In the genomic region with DNA sequence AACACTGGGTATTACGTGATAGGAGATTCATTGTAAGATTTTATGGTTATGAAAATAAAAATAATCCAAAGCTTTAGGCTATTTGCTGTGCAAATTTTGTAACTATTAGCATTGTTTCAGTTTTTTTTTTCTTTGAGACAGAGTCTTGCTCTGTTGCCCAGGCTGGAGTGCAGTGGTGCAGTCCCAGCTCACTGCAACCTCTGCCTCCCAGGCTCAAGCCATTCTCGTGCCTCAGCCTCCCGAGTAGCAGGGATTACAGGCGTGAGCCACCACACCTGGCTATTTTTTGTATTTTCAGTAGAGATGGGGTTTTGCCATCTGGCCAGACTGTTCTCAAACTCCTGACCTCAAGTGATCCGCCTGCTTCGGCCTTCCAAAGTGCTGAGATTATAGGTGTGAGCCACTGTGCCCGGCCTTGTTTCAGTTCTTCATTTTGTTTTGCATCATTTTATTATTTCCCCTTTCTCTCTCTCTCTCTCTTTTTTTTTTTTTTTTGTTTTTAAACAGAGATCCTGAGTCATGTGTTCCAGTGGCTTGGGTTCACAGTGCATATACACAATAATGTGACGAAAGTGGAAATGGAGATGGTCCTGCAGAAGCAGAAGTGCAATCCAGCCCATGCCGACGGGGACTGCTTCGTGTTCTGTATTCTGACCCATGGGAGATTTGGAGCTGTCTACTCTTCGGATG, we compare ENCODE assay signal across 11 cellular contexts. TPM values are rescaled to one million over a fixed set of nuclear protein-coding genes. Genes with fewer than 3 reads are reported as not detected.
DNase-seq lines count a peak whose midpoint lies in the region; ATAC-seq, FAIRE-seq and TF ChIP-seq lines count a peak whose summit lies in the region.
"Had no signal": no experiment of that assay in that cellular context is flagged by ENCODE, and none has a peak within 500 bp of the region (broad histone marks: within the 10 kb centered on the region; RNA-seq: fewer than 3 reads in every experiment).

No MANE protein-coding gene starts in this region.

- H3K36me3 Mint-ChIP-seq in CD8-positive, alpha-beta memory T cell, result peaks cover 15 to 43% (median 22%) of the 10 kb centered on the region in 3 donors

- H3K27ac Mint-ChIP-seq in CD8-positive, alpha-beta memory T cell, result peak overlapping the region in 3 of 8 donors; percentile 66 to 76 (median 70)
- H3K27ac Mint-ChIP-seq: nephron had no signal

- FAIRE-seq in RCC 7860 (lab: Jason Lieb, UNC), result no peak

- no peaks in the 10 kb centered on the region for H3K9me3 ChIP-seq in lower lobe of right lung
- H3K9me3 ChIP-seq in CD8-positive, alpha-beta memory T cell (ENCODE audit: low read length), result no peaks in the 10 kb centered on the region

- no peak for TF ChIP-seq CTCF in lower lobe of right lung (IDR thresholded peaks at IDR 0.05)

- H3K27ac ChIP-seq in lower lobe of right lung, result no peak overlapping the region
- no peak overlapping the region for H3K27ac ChIP-seq in CD8-positive, alpha-beta memory T cell (ENCODE audit: low read depth, low read length)

- CTCF ChIA-PET in CD8-positive, alpha-beta memory T cell (lab: Charles Lee), result interaction anchor here (0.8 to 4.3 kb wide), 3 partner anchors 14 to 24 kb away, joined by 3 to 21 read pairs (median 3); no protein-coding TSS in a partner anchor

- ATAC-seq in GM18909 (IDR thresholded peaks at IDR 0.05; ENCODE audit: poor library complexity, unreplicated experiment) (peak; percentile 79), HG02763 (IDR thresholded peaks at IDR 0.05; ENCODE audit: unreplicated experiment) (peak; percentile 65), lower lobe of right lung (peak; percentile 81 to 92)

- DNase-seq in MV-4-11 (lab: John Stamatoyannopoulos, UW) (peak; percentile 97), lower lobe of right lung (peak; percentile 75), KG1 (lab: John Stamatoyannopoulos, UW) (no peak), RCC 7860 (ENCODE audit: low spot score) (no peak)
- no peak for DNase-seq in activated CD8-positive, alpha-beta memory T cell treated with anti-CD3 and anti-CD28 coated beads, Interleukin-2, amount 50 U/mL, for 48 hours
- no peak for DNase-seq in CD8-positive, alpha-beta memory T cell
- DNase-seq: NCI-H1694; stimulated activated CD8-positive, alpha-beta memory T cell treated with anti-CD3 and anti-CD28 coated beads, Interleukin-4, amount 100 ng/mL, for 48 hours had no signal

- H3K9me3 Mint-ChIP-seq in CD8-positive, alpha-beta memory T cell, result no peaks in the 10 kb centered on the region
- H3K9me3 Mint-ChIP-seq: nephron had no signal

- peaks cover 15 to 27% (median 16%) of the 10 kb centered on the region in 3 donors for H3K4me1 Mint-ChIP-seq in CD8-positive, alpha-beta memory T cell

- intact Hi-C loops in lower lobe of right lung (cut with DNase I), result no loop called here

- H3K36me3 ChIP-seq in lower lobe of right lung, result peaks cover 53% of the 10 kb centered on the region
- peaks cover 20% of the 10 kb centered on the region for H3K36me3 ChIP-seq in CD8-positive, alpha-beta memory T cell (ENCODE audit: insufficient read depth, low read length)

- H3K27me3 ChIP-seq in lower lobe of right lung (ENCODE audit: low read depth), result no peaks in the 10 kb centered on the region
- no peaks in the 10 kb centered on the region for H3K27me3 ChIP-seq in CD8-positive, alpha-beta memory T cell (ENCODE audit: insufficient read depth, low read length, poor library complexity, severe bottlenecking)

- POLR2A ChIA-PET in CD8-positive, alpha-beta memory T cell (lab: Charles Lee), result no interaction called here

- H3K4me1 ChIP-seq in lower lobe of right lung, result peaks cover 7% of the 10 kb centered on the region
- peaks cover 28% of the 10 kb centered on the region for H3K4me1 ChIP-seq in CD8-positive, alpha-beta memory T cell (ENCODE audit: insufficient read depth, low read length)

- no peaks in the 10 kb centered on the region for H3K27me3 Mint-ChIP-seq in CD8-positive, alpha-beta memory T cell

- no peak overlapping the region for H3K4me3 Mint-ChIP-seq in CD8-positive, alpha-beta memory T cell
- H3K4me3 Mint-ChIP-seq: nephron had no signal

- H3K4me3 ChIP-seq in lower lobe of right lung, result no peak overlapping the region
- H3K4me3 ChIP-seq in CD8-positive, alpha-beta memory T cell (ENCODE audit: low read length), result no peak overlapping the region

RNA-seq across cellular contexts. Expression of a gene that starts 25.8 kb away (rescaled TPM):
- 26.7 TPM for total RNA-seq in lower lobe of right lung
- total RNA-seq in CD8-positive, alpha-beta memory T cell, result 1 to 10 TPM; 6.7 to 7.3 TPM
- polyA plus RNA-seq in CD8-positive, alpha-beta memory T cell, result 8.1 TPM

RNA-seq across cellular contexts. Expression of a gene that starts 51.6 kb away (rescaled TPM):
- total RNA-seq in lower lobe of right lung, result 44.2 TPM
- total RNA-seq in CD8-positive, alpha-beta memory T cell, result 10 to 100 TPM; 48.1 to 55.5 TPM
- polyA plus RNA-seq in CD8-positive, alpha-beta memory T cell, result 108 TPM

Comparison
In these comparisons a context has a peak if more than half of its experiments do, and no peak if none do; other contexts are left out.
1. DNase-seq: peak in MV-4-11 (single experiment) and lower lobe of right lung (single experiment); none in KG1 (single experiment), activated CD8-positive, alpha-beta memory T cell treated with anti-CD3 and anti-CD28 coated beads, Interleukin-2, amount 50 U/mL, for 48 hours (single experiment), CD8-positive, alpha-beta memory T cell (0 of 5) and RCC 7860 (single experiment).
2. Peak in every context shown above with its lines, with median percentiles within 50 percentile points of each other: ATAC-seq.